23 cellular contexts compared by ENCODE assay signal in the genomic region with DNA sequence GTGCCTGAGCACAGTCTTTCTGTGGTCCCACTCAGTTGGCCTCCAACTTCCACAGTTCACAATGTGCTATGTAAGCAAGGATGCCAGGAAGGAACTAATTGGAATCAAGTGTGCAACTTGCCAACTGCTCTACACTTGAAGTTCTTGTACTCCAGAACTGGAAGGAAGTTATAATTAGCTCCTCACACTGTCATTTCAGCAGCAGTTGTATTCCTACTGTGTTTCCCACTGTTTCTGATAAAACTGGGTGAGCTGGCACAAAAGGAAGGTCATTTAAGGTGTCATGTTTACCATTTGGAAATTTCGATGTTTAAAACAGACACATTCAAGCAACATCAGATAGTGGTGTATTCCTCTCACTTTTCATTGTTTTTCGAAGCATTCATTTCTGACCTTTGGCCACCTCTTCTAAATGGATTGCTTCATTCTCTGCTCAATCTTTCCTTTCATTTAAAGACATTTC.
DNase-seq lines count a peak whose midpoint lies in the region; ATAC-seq and TF ChIP-seq lines count a peak whose summit lies in the region.
"Had no signal": no experiment of that assay in that cellular context is flagged by ENCODE, and none has a peak within 500 bp of the region (broad histone marks: within the 10 kb centered on the region; RNA-seq: fewer than 3 reads in every experiment).

No MANE protein-coding gene starts in this region.

- peaks cover 12% of the 10 kb centered on the region for H3K36me3 ChIP-seq in cardiac muscle cell
- no peaks in the 10 kb centered on the region for H3K36me3 ChIP-seq in right atrium auricular region
- no peaks in the 10 kb centered on the region for H3K36me3 ChIP-seq in vagina

- DNase-seq in cardiac muscle cell (ENCODE audit: low read depth in 1 of 2, low spot score in 1 of 2) (peak; percentile 46 to 49), right atrium auricular region (ENCODE audit: low spot score) (no peak), left cardiac atrium (no peak), osteocyte (ENCODE audit: extremely low spot score, unreplicated experiment) (no peak), vagina (ENCODE audit: extremely low spot score in 2 of 2) (no peak)
- DNase-seq in activated CD8-positive, alpha-beta memory T cell treated with anti-CD3 and anti-CD28 coated beads, Interleukin-2, amount 50 U/mL, for 48 hours: no peak
- DNase-seq in activated CD4-positive, CD25-positive, alpha-beta regulatory T cell (lab: John Stamatoyannopoulos, UW): no peak
- no peak for DNase-seq in activated CD4-positive, alpha-beta T cell treated with anti-CD3 and anti-CD28 coated beads, Interleukin-2, amount 50 U/mL, for 48 hours
- DNase-seq: ACHN; activated CD4-positive, alpha-beta T cell treated with anti-CD3 and anti-CD28 coated beads for 4 hours; activated effector memory CD4-positive, alpha-beta T cell treated with Interleukin-2 at 50 U/mL for 16 hours; central memory CD4-positive, alpha-beta T cell; foreskin keratinocyte; left colon; naive thymus-derived CD4-positive, alpha-beta T cell; NCI-H1105; NCI-H748 treated with DMSO at 0.1 percent for 48 hours; PC-3; SK-N-SH; stimulated activated CD4-positive, alpha-beta T cell treated with anti-CD3 and anti-CD28 coated beads, Interleukin-12 subunit alpha, Interleukin-12 subunit beta, amount 100 ng/mL, for 4 hours; testis had no signal

- TF ChIP-seq CTCF in cardiac muscle cell (IDR thresholded peaks at IDR 0.05; ENCODE audit: low read depth, low read length): no peak
- TF ChIP-seq CTCF in right atrium auricular region (IDR thresholded peaks at IDR 0.05): no peak
- TF ChIP-seq CTCF in osteocyte (IDR thresholded peaks at IDR 0.05): no peak
- TF ChIP-seq CTCF in vagina (IDR thresholded peaks at IDR 0.05): no peak

- H3K27ac ChIP-seq in cardiac muscle cell (no peak overlapping the region), right atrium auricular region (no peak overlapping the region), vagina (no peak overlapping the region)
- H3K27ac ChIP-seq: foreskin keratinocyte, testis had no signal

- H3K9me3 ChIP-seq in cardiac muscle cell (ENCODE audit: low read depth) (no peaks in the 10 kb centered on the region), right atrium auricular region (no peaks in the 10 kb centered on the region), vagina (no peaks in the 10 kb centered on the region)
- H3K9me3 ChIP-seq: SK-N-SH, testis had no signal

- H3K27me3 Mint-ChIP-seq in osteocyte (ENCODE audit: unreplicated experiment): no peaks in the 10 kb centered on the region

- H3K27me3 ChIP-seq in cardiac muscle cell (no peaks in the 10 kb centered on the region), right atrium auricular region (no peaks in the 10 kb centered on the region), vagina (no peaks in the 10 kb centered on the region)
- H3K27me3 ChIP-seq: foreskin keratinocyte, testis had no signal

- H3K4me3 Mint-ChIP-seq in osteocyte (ENCODE audit: unreplicated experiment): no peak overlapping the region
- H3K4me3 Mint-ChIP-seq: CD14-positive monocyte; naive thymus-derived CD4-positive, alpha-beta T cell had no signal

- peak; percentile 17 to 58 for ATAC-seq in left cardiac atrium
- ATAC-seq: foreskin keratinocyte; HCT116; left colon; naive thymus-derived CD4-positive, alpha-beta T cell; PC-3 had no signal

- peaks cover 10% of the 10 kb centered on the region for H3K4me1 ChIP-seq in cardiac muscle cell (ENCODE audit: low read depth)
- H3K4me1 ChIP-seq in right atrium auricular region: peaks cover 0 to 15% of the 10 kb centered on the region in 2 donors
- H3K4me1 ChIP-seq in vagina: peaks cover 20% of the 10 kb centered on the region
- H3K4me1 ChIP-seq: foreskin keratinocyte, testis had no signal

- H3K36me3 Mint-ChIP-seq in osteocyte (ENCODE audit: unreplicated experiment): peaks cover 46% of the 10 kb centered on the region
- H3K36me3 Mint-ChIP-seq: CD14-positive monocyte; naive thymus-derived CD4-positive, alpha-beta T cell had no signal

- peaks cover 23% of the 10 kb centered on the region for H3K4me1 Mint-ChIP-seq in osteocyte (ENCODE audit: unreplicated experiment)
- H3K4me1 Mint-ChIP-seq: naive thymus-derived CD4-positive, alpha-beta T cell had no signal

- H3K27ac Mint-ChIP-seq in osteocyte (ENCODE audit: unreplicated experiment): peak overlapping the region; percentile 29
- H3K27ac Mint-ChIP-seq: CD14-positive monocyte; naive thymus-derived CD4-positive, alpha-beta T cell had no signal

- TF ChIP-seq POLR2A in vagina (IDR thresholded peaks at IDR 0.05): no peak

- H3K4me3 ChIP-seq in cardiac muscle cell: no peak overlapping the region
- no peak overlapping the region for H3K4me3 ChIP-seq in right atrium auricular region
- H3K4me3 ChIP-seq in vagina: no peak overlapping the region
- H3K4me3 ChIP-seq: testis had no signal

- intact Hi-C loops in left cardiac atrium (cut with DNase I): no loop called here
- intact Hi-C loops in vagina (cut with DNase I): no loop called here

- no peaks in the 10 kb centered on the region for H3K9me3 Mint-ChIP-seq in osteocyte (ENCODE audit: unreplicated experiment)
- H3K9me3 Mint-ChIP-seq: naive thymus-derived CD4-positive, alpha-beta T cell had no signal

Comparison
In these comparisons a context has a peak if more than half of its experiments do, and no peak if none do; other contexts are left out.
1. DNase-seq: peak in cardiac muscle cell (2 of 2); none in right atrium auricular region (single experiment), left cardiac atrium (single experiment), osteocyte (single experiment), vagina (0 of 2), activated CD8-positive, alpha-beta memory T cell treated with anti-CD3 and anti-CD28 coated beads, Interleukin-2, amount 50 U/mL, for 48 hours (single experiment), activated CD4-positive, CD25-positive, alpha-beta regulatory T cell (0 of 4) and activated CD4-positive, alpha-beta T cell treated with anti-CD3 and anti-CD28 coated beads, Interleukin-2, amount 50 U/mL, for 48 hours (0 of 2).